ENCODE assay signal across 13 cellular contexts in the genomic region with DNA sequence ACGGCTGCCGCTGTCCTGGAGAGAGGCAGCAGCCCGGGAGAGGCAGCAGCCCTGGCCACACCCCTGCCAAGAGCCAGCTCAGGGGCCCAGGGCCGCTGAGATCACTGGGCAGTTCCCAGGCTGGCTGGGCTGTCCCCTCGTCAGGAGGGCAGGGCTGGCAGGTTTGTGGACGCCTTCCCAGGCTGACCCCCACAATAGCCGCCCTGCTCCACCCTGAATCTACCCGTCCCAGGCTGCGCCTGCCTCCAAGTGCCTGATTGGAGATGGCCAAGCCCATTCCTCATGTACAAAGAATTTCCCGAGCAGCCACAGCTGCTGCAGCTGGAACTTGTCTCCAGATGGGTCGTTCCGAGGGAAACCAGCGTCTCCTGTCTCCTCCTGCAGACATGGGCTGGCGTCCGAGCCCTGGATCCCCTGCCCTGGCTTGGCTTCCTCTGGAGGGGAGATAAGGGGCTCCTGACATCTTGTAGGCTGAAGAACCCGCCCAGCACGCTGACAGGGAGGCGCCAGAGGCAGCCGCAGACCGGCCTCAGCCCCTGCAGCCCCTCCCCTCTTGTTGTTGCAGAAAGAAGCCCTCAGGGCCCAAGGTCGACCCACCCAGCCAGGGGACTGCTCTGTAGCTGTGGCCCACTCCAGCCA. TPM values are rescaled to one million over a fixed set of nuclear protein-coding genes. Genes with fewer than 3 reads are reported as not detected.
DNase-seq lines count a peak whose midpoint lies in the region; ATAC-seq, FAIRE-seq and TF ChIP-seq lines count a peak whose summit lies in the region.
"Had no signal": no experiment of that assay in that cellular context is flagged by ENCODE, and none has a peak within 500 bp of the region (broad histone marks: within the 10 kb centered on the region; RNA-seq: fewer than 3 reads in every experiment).

No MANE protein-coding gene starts in this region.

- peak; percentile 93 for FAIRE-seq in K562 (lab: Jason Lieb, UNC)
- FAIRE-seq: RCC 7860 had no signal

- no peaks in the 10 kb centered on the region for H3K36me3 ChIP-seq in GM23338 (ENCODE audit: insufficient read depth)
- no peaks in the 10 kb centered on the region for H3K36me3 ChIP-seq in K562 (ENCODE audit: control insufficient read depth, insufficient read depth, low read length)
- no peaks in the 10 kb centered on the region for H3K36me3 ChIP-seq in kidney epithelial cell (ENCODE audit: control insufficient read depth, insufficient read depth, low read length)
- H3K36me3 ChIP-seq: vagina had no signal

- DNase-seq in GM23338 (ENCODE audit: low spot score), result no peak
- peak; percentile 64 to 85 (median 72) for DNase-seq in K562 (ENCODE audit: extremely low read depth in 1 of 4, low spot score in 3 of 4)
- peak; percentile 5 for DNase-seq in kidney epithelial cell (ENCODE audit: low read depth)
- DNase-seq in retinal pigment epithelial cell (ENCODE audit: low read depth), result peak; percentile 57
- no peak for DNase-seq in COLO829 (ENCODE audit: low spot score)
- DNase-seq in putamen (ENCODE audit: low spot score), result no peak
- no peak for DNase-seq in DMS79 treated with DMSO at 0.1 percent for 48 hours (lab: John Stamatoyannopoulos, UW)
- no peak for DNase-seq in activated CD8-positive, alpha-beta T cell treated with anti-CD3 and anti-CD28 coated beads, Interleukin-2, amount 10 ng/mL, durations not matched to agents 7 days and 5 days
- DNase-seq: CD4-positive, CD25-positive, alpha-beta regulatory T cell; head of caudate nucleus; KG1 had no signal

- TF ChIP-seq CTCF in GM23338 (conservative IDR thresholded peaks at IDR 0.05; ENCODE audit: low read depth in 2 of 2), result no peak
- TF ChIP-seq CTCF in K562 (IDR thresholded peaks at IDR 0.05 in 2 of 3, conservative IDR thresholded peaks at IDR 0.05 in 1 of 3; ENCODE audit: insufficient read depth in 2 of 3, low read depth in 1 of 3, low read length in 3 of 3), result peak in 1 of 3 experiments; percentile 13; a peak in 1 of 6 replicates
- TF ChIP-seq CTCF in kidney epithelial cell (IDR thresholded peaks at IDR 0.05; ENCODE audit: insufficient read depth, low read length, poor library complexity, severe bottlenecking), result no peak
- TF ChIP-seq CTCF in retinal pigment epithelial cell (conservative IDR thresholded peaks at IDR 0.05; ENCODE audit: low read depth, low read length), result no peak

- POLR2A ChIA-PET in K562 (lab: Yijun Ruan, JAX), result interaction anchor here (0.8 kb wide), 1 partner anchor 30 kb away, joined by 4 read pairs; no protein-coding TSS in a partner anchor
- POLR2A ChIA-PET in activated CD8-positive, alpha-beta T cell treated with anti-CD3 and anti-CD28 coated beads, Interleukin-2, amount 10 ng/mL, durations not matched to agents 7 days and 5 days (lab: Charles Lee), result no interaction called here

- no peaks in the 10 kb centered on the region for H3K9me3 ChIP-seq in K562 (replicated peaks; ENCODE audit: control insufficient read depth, insufficient read depth, low read depth, low read length)
- H3K9me3 ChIP-seq: vagina had no signal

- 0 out of 2 replicates have a peak, but pooled peaks cover 6% of the 10 kb centered on the region for H3F3A ChIP-seq in GM23338 (replicated peaks; ENCODE audit: low read depth)

- TF ChIP-seq POLR2A in K562 (conservative IDR thresholded peaks at IDR 0.05), result no peak

- H3K27me3 Mint-ChIP-seq in GM23338 (ENCODE audit: insufficient read depth, low read depth, poor library complexity), result peaks cover 49% of the 10 kb centered on the region
- peaks cover 45% of the 10 kb centered on the region for H3K27me3 Mint-ChIP-seq in activated CD8-positive, alpha-beta T cell treated with anti-CD3 and anti-CD28 coated beads, Interleukin-2, amount 10 ng/mL, durations not matched to agents 7 days and 5 days (ENCODE audit: low read depth)

- no peak for TF ChIP-seq EP300 in K562 (IDR thresholded peaks at IDR 0.05; ENCODE audit: low read length)

- peak overlapping the region; percentile 32 to 89; a peak in 3 of 4 replicates for H3K9ac ChIP-seq in K562 (ENCODE audit: insufficient read depth in 1 of 2, low read depth in 2 of 2, low read length in 2 of 2)

- no peak for TF ChIP-seq RAD21 in K562 (CRISPR knock-in tag; conservative IDR thresholded peaks at IDR 0.05 in 1 of 2, IDR thresholded peaks at IDR 0.05 in 1 of 2)

- no peak overlapping the region for H3K4me2 ChIP-seq in GM23338
- peak overlapping the region; percentile 68 for H3K4me2 ChIP-seq in K562 (ENCODE audit: insufficient read depth, low read length)

- H3K27ac Mint-ChIP-seq in GM23338, result no peak overlapping the region
- no peak overlapping the region for H3K27ac Mint-ChIP-seq in activated CD8-positive, alpha-beta T cell treated with anti-CD3 and anti-CD28 coated beads, Interleukin-2, amount 10 ng/mL, durations not matched to agents 7 days and 5 days
- H3K27ac Mint-ChIP-seq: CD4-positive, CD25-positive, alpha-beta regulatory T cell had no signal

- no peaks in the 10 kb centered on the region for H3K9me2 ChIP-seq in GM23338 (ENCODE audit: insufficient read depth)

- H3K27ac ChIP-seq in GM23338 (ENCODE audit: low read depth), result no peak overlapping the region
- H3K27ac ChIP-seq in K562 (ENCODE audit: extremely low read depth, low read depth, low read length), result peak overlapping the region; percentile 29
- H3K27ac ChIP-seq: vagina had no signal

- H3K36me3 Mint-ChIP-seq in GM23338 (ENCODE audit: low read depth), result no peaks in the 10 kb centered on the region
- H3K36me3 Mint-ChIP-seq in activated CD8-positive, alpha-beta T cell treated with anti-CD3 and anti-CD28 coated beads, Interleukin-2, amount 10 ng/mL, durations not matched to agents 7 days and 5 days (ENCODE audit: low read depth), result no peaks in the 10 kb centered on the region
- H3K36me3 Mint-ChIP-seq: CD4-positive, CD25-positive, alpha-beta regulatory T cell had no signal

- in situ Hi-C loops in K562 (cut with MboI), result no loop called here

- H3K27me3 ChIP-seq in GM23338 (ENCODE audit: insufficient read depth) (peaks cover 8% of the 10 kb centered on the region; the same call in 1 of the 2 replicates), K562 (ENCODE audit: control insufficient read depth in 2 of 2, insufficient read depth in 2 of 2, low read length in 2 of 2) (peaks cover 0 to 11% of the 10 kb centered on the region in 2 experiments; a peak in 2 of 5 replicates), kidney epithelial cell (ENCODE audit: control insufficient read depth, insufficient read depth, low read length) (peaks cover 81% of the 10 kb centered on the region)
- H3K27me3 ChIP-seq: vagina had no signal

- H2AFZ ChIP-seq in GM23338 (no peak overlapping the region), K562 (ENCODE audit: low read depth, low read length) (peak overlapping the region; percentile 78)

- H3K4me3 ChIP-seq in GM23338 (no peak overlapping the region), K562 (no peak overlapping the region), kidney epithelial cell (ENCODE audit: low read depth, low read length) (no peak overlapping the region), retinal pigment epithelial cell (ENCODE audit: low read length) (no peak overlapping the region)
- H3K4me3 ChIP-seq: vagina had no signal

- 10% methylated on average over 16 of the region's 21 CpGs for WGBS in K562 (ENCODE audit: insufficient coverage, low coverage, missing lambda C conversion rate)

- H3K79me2 ChIP-seq in GM23338 (replicated peaks; ENCODE audit: insufficient read depth) (no peaks in the 10 kb centered on the region), K562 (ENCODE audit: control insufficient read depth, insufficient read depth, low read length) (no peaks in the 10 kb centered on the region)

- BruUV-seq in K562 (replicated peaks; lab: Mats Ljungman, UMichigan), result no TSS peak

- no peaks in the 10 kb centered on the region for H3K9me1 ChIP-seq in K562 (ENCODE audit: control insufficient read depth, insufficient read depth, low read length)

- no peak overlapping the region for H3K4me3 Mint-ChIP-seq in GM23338
- no peak overlapping the region for H3K4me3 Mint-ChIP-seq in activated CD8-positive, alpha-beta T cell treated with anti-CD3 and anti-CD28 coated beads, Interleukin-2, amount 10 ng/mL, durations not matched to agents 7 days and 5 days
- H3K4me3 Mint-ChIP-seq: CD4-positive, CD25-positive, alpha-beta regulatory T cell had no signal

- intact Hi-C loops in K562 (cut with micrococcal nuclease), result loop anchor here (5.0 kb wide), 1 partner anchor 78 kb away; a partner anchor contains a TSS

- peaks cover 22% of the 10 kb centered on the region for H3K4me1 Mint-ChIP-seq in GM23338
- H3K4me1 Mint-ChIP-seq in activated CD8-positive, alpha-beta T cell treated with anti-CD3 and anti-CD28 coated beads, Interleukin-2, amount 10 ng/mL, durations not matched to agents 7 days and 5 days (ENCODE audit: low read depth), result peaks cover 16% of the 10 kb centered on the region

- H4K20me1 ChIP-seq in GM23338 (replicated peaks; ENCODE audit: insufficient read depth) (no peaks in the 10 kb centered on the region), K562 (replicated peaks; ENCODE audit: control insufficient read depth, insufficient read depth, low read length) (no peaks in the 10 kb centered on the region)

- H3K4me1 ChIP-seq in GM23338 (ENCODE audit: insufficient read depth) (peaks cover 4% of the 10 kb centered on the region; the same call in 1 of the 2 replicates), K562 (replicated peaks in 1 of 2; ENCODE audit: control insufficient read depth in 2 of 2, insufficient read depth in 2 of 2, low read length in 2 of 2) (peaks cover 63 to 95% of the 10 kb centered on the region in 2 experiments)

- ATAC-seq in GM23338 (peak; percentile 13), K562 (peak; percentile 76)
- ATAC-seq in activated CD8-positive, alpha-beta T cell treated with anti-CD3 and anti-CD28 coated beads, Interleukin-2, amount 10 ng/mL, durations not matched to agents 7 days and 5 days, result no peak

- CTCF ChIA-PET in K562 (lab: Yijun Ruan, JAX; ENCODE audit: low intra/inter-chr PET ratio), result no interaction called here
- CTCF ChIA-PET in activated CD8-positive, alpha-beta T cell treated with anti-CD3 and anti-CD28 coated beads, Interleukin-2, amount 10 ng/mL, durations not matched to agents 7 days and 5 days (lab: Charles Lee), result no interaction called here

- no peaks in the 10 kb centered on the region for H3K9me3 Mint-ChIP-seq in GM23338
- no peaks in the 10 kb centered on the region for H3K9me3 Mint-ChIP-seq in activated CD8-positive, alpha-beta T cell treated with anti-CD3 and anti-CD28 coated beads, Interleukin-2, amount 10 ng/mL, durations not matched to agents 7 days and 5 days (ENCODE audit: insufficient read depth)
- H3K9me3 Mint-ChIP-seq: CD4-positive, CD25-positive, alpha-beta regulatory T cell had no signal

RNA-seq across cellular contexts. Expression of a gene that starts 9.4 kb away (rescaled TPM):
- total RNA-seq in GM23338 (2014; rRNA removed; shearing (Covaris generic)), result 0.73 and 1.2 TPM in 2 replicates
- polyA plus RNA-seq in GM23338 (2016; fragmentation: Nextera tagmentation; extraction: Ambion mirVana) (0.31 and 0.60 TPM in 2 replicates), K562 (2011; rRNA removed) (0.57 and 0.68 TPM in 2 replicates), K562 (2014; fragmentation: Illumina TruSeq; extraction: Trizol) (0.09 and 0.11 TPM in 2 replicates), K562 (2014; fragmentation: Nextera tagmentation; extraction: Ambion mirVana) (not detected), K562 (2014; rRNA removed) (0.16 and 0.34 TPM in 2 replicates)
- total RNA-seq in K562 (2011; cell fraction: chromatin; rRNA removed; ENCODE audit: low replicate concordance), result 0.40 and 1.3 TPM in 2 replicates
- 0.66 and 0.67 TPM in 2 replicates for total RNA-seq in K562 (2011; cell fraction: nucleolus; rRNA removed)
- total RNA-seq in K562 (2011; cell fraction: nucleoplasm; rRNA removed), result 0.29 and 0.46 TPM in 2 replicates
- total RNA-seq in K562 (2014; rRNA removed) (0.18 and 0.45 TPM in 2 replicates), K562 (2014; rRNA removed; fragmentation: Illumina TruSeq; extraction: Trizol) (0.06 TPM in 1 of 2 replicates, not detected in the other), K562 (2015; rRNA removed; fragmentation: Illumina TruSeq; extraction: Trizol) (0.08 and 0.22 TPM in 2 replicates), K562 (2021) (0.49 TPM in 2 replicates), kidney epithelial cell (0.27 TPM in 1 of 2 replicates, not detected in the other)
- 0.68 and 2.4 TPM in 2 replicates for polyA plus RNA-seq in K562 (2011; cell fraction: cytosol; rRNA removed)
- polyA plus RNA-seq in K562 (2011; cell fraction: nucleus; rRNA removed), result 1.4 and 2.7 TPM in 2 replicates
- polyA plus RNA-seq in K562 (2012), result 0.43 and 0.44 TPM in 2 replicates
- 0.12 and 0.39 TPM in 2 replicates for polyA minus RNA-seq in K562 (2011; rRNA and poly(A)+ RNA removed)
- 0.86 and 1.5 TPM in 2 replicates for polyA minus RNA-seq in K562 (2011; cell fraction: cytosol; rRNA and poly(A)+ RNA removed)
- 0.67 TPM in 2 replicates for polyA minus RNA-seq in K562 (2011; cell fraction: nucleus; rRNA and poly(A)+ RNA removed)
- not detected for total RNA-seq in activated CD8-positive, alpha-beta T cell treated with anti-CD3 and anti-CD28 coated beads, Interleukin-2, amount 10 ng/mL, durations not matched to agents 7 days and 5 days
- total RNA-seq: CD4-positive, CD25-positive, alpha-beta regulatory T cell had no signal
- polyA plus RNA-seq: CD4-positive, CD25-positive, alpha-beta regulatory T cell had no signal

RNA-seq across cellular contexts. Expression of a gene that starts 57.8 kb away (rescaled TPM):
- 0.66 and 1.1 TPM in 2 replicates for total RNA-seq in GM23338 (2014; rRNA removed; shearing (Covaris generic))
- polyA plus RNA-seq in GM23338 (2016; fragmentation: Nextera tagmentation; extraction: Ambion mirVana) (0.10 and 0.64 TPM in 2 replicates), K562 (2011; rRNA removed) (not detected in 2 replicates), K562 (2014; fragmentation: Illumina TruSeq; extraction: Trizol) (not detected in 2 replicates), K562 (2014; fragmentation: Nextera tagmentation; extraction: Ambion mirVana) (not detected), K562 (2014; rRNA removed) (not detected in 2 replicates)
- not detected in 2 replicates for total RNA-seq in K562 (2011; cell fraction: chromatin; rRNA removed; ENCODE audit: low replicate concordance)
- total RNA-seq in K562 (2011; cell fraction: nucleolus; rRNA removed), result not detected in 2 replicates
- not detected in 2 replicates for total RNA-seq in K562 (2011; cell fraction: nucleoplasm; rRNA removed)
- total RNA-seq in K562 (2014; rRNA removed) (not detected in 2 replicates), K562 (2014; rRNA removed; fragmentation: Illumina TruSeq; extraction: Trizol) (not detected in 2 replicates), K562 (2015; rRNA removed; fragmentation: Illumina TruSeq; extraction: Trizol) (not detected in 2 replicates), K562 (2021) (not detected in 2 replicates), kidney epithelial cell (0.34 TPM in 1 of 2 replicates, not detected in the other)
- 0.04 TPM in 1 of 2 replicates, not detected in the other for polyA plus RNA-seq in K562 (2011; cell fraction: cytosol; rRNA removed)
- 0.09 TPM in 1 of 2 replicates, not detected in the other for polyA plus RNA-seq in K562 (2011; cell fraction: nucleus; rRNA removed)
- polyA plus RNA-seq in K562 (2012), result not detected in 2 replicates
- polyA minus RNA-seq in K562 (2011; rRNA and poly(A)+ RNA removed), result not detected in 2 replicates
- not detected in 2 replicates for polyA minus RNA-seq in K562 (2011; cell fraction: cytosol; rRNA and poly(A)+ RNA removed)
- not detected in 2 replicates for polyA minus RNA-seq in K562 (2011; cell fraction: nucleus; rRNA and poly(A)+ RNA removed)
- total RNA-seq in activated CD8-positive, alpha-beta T cell treated with anti-CD3 and anti-CD28 coated beads, Interleukin-2, amount 10 ng/mL, durations not matched to agents 7 days and 5 days, result not detected
- total RNA-seq: CD4-positive, CD25-positive, alpha-beta regulatory T cell had no signal
- polyA plus RNA-seq: CD4-positive, CD25-positive, alpha-beta regulatory T cell had no signal

Comparison
In these comparisons a context has a peak if more than half of its experiments do, and no peak if none do; other contexts are left out.
1. DNase-seq: peak in K562 (4 of 4), kidney epithelial cell (single experiment) and retinal pigment epithelial cell (single experiment); none in GM23338 (single experiment), COLO829 (single experiment), putamen (single experiment), DMS79 treated with DMSO at 0.1 percent for 48 hours (single experiment) and activated CD8-positive, alpha-beta T cell treated with anti-CD3 and anti-CD28 coated beads, Interleukin-2, amount 10 ng/mL, durations not matched to agents 7 days and 5 days (single experiment).